In the genomic region with DNA sequence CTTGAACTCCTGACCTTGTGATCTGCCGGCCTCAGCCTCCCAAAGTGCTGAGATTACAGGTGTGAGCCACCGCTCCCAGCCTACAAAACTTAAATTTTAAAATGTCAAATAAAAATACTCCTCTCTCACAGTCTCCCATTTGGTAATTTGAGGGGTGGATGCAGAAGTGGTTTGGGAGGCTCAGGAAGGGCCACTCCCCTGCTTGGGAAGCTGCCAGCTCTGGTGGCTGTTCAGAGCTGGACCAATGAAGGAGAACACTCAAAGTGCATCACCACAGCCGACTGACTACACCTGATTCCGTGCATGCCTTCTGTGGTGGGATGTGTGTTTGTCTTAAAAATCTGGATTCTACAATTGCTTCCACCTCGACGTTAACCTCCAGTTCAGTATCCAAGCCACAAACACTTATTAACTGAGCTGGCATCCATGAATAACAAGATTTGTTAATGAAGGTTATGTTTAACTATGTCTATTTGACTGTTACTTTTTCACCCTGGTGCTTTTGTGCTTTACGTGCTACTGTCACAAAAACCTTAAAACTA, we compare ENCODE assay signal across 18 cellular contexts.
A peak's percentile ranks its signal among the peaks of the same experiment; 100 is the strongest.
DNase-seq lines count a peak whose midpoint lies in the region; ATAC-seq and TF ChIP-seq lines count a peak whose summit lies in the region.
"Had no signal": no experiment of that assay in that cellular context is flagged by ENCODE, and none has a peak within 500 bp of the region (broad histone marks: within the 10 kb centered on the region; RNA-seq: fewer than 3 reads in every experiment).

No MANE protein-coding gene starts in this region.

- intact Hi-C loops in prostate gland (cut with DNase I): no loop called here

- no peaks in the 10 kb centered on the region for H3K27me3 ChIP-seq in GM23338 (ENCODE audit: insufficient read depth)
- no peaks in the 10 kb centered on the region for H3K27me3 ChIP-seq in prostate gland (replicated peaks; ENCODE audit: insufficient read depth)
- no peaks in the 10 kb centered on the region for H3K27me3 ChIP-seq in SJCRH30
- H3K27me3 ChIP-seq: Peyer's patch had no signal

- no peaks in the 10 kb centered on the region for H3K9me3 ChIP-seq in prostate gland
- H3K9me3 ChIP-seq in SJCRH30 (replicated peaks): no peaks in the 10 kb centered on the region
- H3K9me3 ChIP-seq: Peyer's patch had no signal

- WGBS in prostate gland: 85% methylated on average over 7 of the region's 7 CpGs

- peaks cover 9% of the 10 kb centered on the region for H3K4me1 Mint-ChIP-seq in GM23338
- H3K4me1 Mint-ChIP-seq: B cell had no signal

- 0 out of 2 replicates have a peak, but pooled peaks cover 4% of the 10 kb centered on the region for H3K9me2 ChIP-seq in GM23338 (ENCODE audit: insufficient read depth)

- ATAC-seq in GM23338: no peak

- DNase-seq in ACHN (peak; percentile 25), GM23338 (ENCODE audit: low spot score) (no peak), astrocyte of the hippocampus (ENCODE audit: low read depth, low spot score) (peak; percentile 74), kidney tubule cell (ENCODE audit: low spot score) (peak; percentile 98), NCI-H524 treated with DMSO at 0.1 percent for 48 hours (lab: John Stamatoyannopoulos, UW) (no peak), prostate gland (ENCODE audit: low spot score) (no peak), SJCRH30 (no peak), hippocampal formation (lab: John Stamatoyannopoulos, UW) (no peak)
- DNase-seq: CD4-positive, CD25-positive, alpha-beta regulatory T cell; COR-L47; DND-41; Kasumi-1; NCI-H1694 treated with DMSO at 0.1 percent for 48 hours; NCI-H2107; NCI-H446 treated with DMSO at 0.1 percent for 48 hours; NCI-H82; Peyer's patch had no signal

- no peaks in the 10 kb centered on the region for H4K20me1 ChIP-seq in GM23338 (replicated peaks; ENCODE audit: insufficient read depth)

- H3K27me3 Mint-ChIP-seq in GM23338 (ENCODE audit: insufficient read depth, low read depth, poor library complexity): peaks cover 2% of the 10 kb centered on the region
- H3K27me3 Mint-ChIP-seq: B cell; CD4-positive, CD25-positive, alpha-beta regulatory T cell had no signal

- H3F3A ChIP-seq in GM23338 (replicated peaks; ENCODE audit: low read depth): no peaks in the 10 kb centered on the region

- no peak overlapping the region for H3K4me2 ChIP-seq in GM23338

- no peaks in the 10 kb centered on the region for H3K79me2 ChIP-seq in GM23338 (replicated peaks; ENCODE audit: insufficient read depth)

- H3K4me3 Mint-ChIP-seq in GM23338: no peak overlapping the region
- H3K4me3 Mint-ChIP-seq: B cell; CD4-positive, CD25-positive, alpha-beta regulatory T cell had no signal

- no peak for TF ChIP-seq POLR2A in prostate gland (IDR thresholded peaks at IDR 0.05)

- peak overlapping the region; percentile 71; the same call in 1 of the 2 replicates for H3K27ac Mint-ChIP-seq in GM23338
- H3K27ac Mint-ChIP-seq: B cell; CD4-positive, CD25-positive, alpha-beta regulatory T cell had no signal

- no peak overlapping the region for H2AFZ ChIP-seq in GM23338

- TF ChIP-seq CTCF in GM23338 (conservative IDR thresholded peaks at IDR 0.05; ENCODE audit: low read depth in 2 of 2) (no peak), prostate gland (IDR thresholded peaks at IDR 0.05) (no peak)

- H3K27ac ChIP-seq in GM23338 (ENCODE audit: low read depth) (no peak overlapping the region), prostate gland (no peak overlapping the region), SJCRH30 (no peak overlapping the region)
- H3K27ac ChIP-seq: Peyer's patch had no signal

- H3K4me3 ChIP-seq in GM23338 (no peak overlapping the region), prostate gland (no peak overlapping the region), SJCRH30 (no peak overlapping the region)
- H3K4me3 ChIP-seq: Peyer's patch had no signal

- peaks cover 6% of the 10 kb centered on the region for H3K9me3 Mint-ChIP-seq in GM23338

- in situ Hi-C loops in ACHN (cut with HindIII; ENCODE audit: low pct_ligation_motif_present, low pct_unique_long_range_greater_than_20kb, low sequenced_read_pairs): no loop called here

- peaks cover 5% of the 10 kb centered on the region; the same call in 2 of the 3 replicates for H3K36me3 Mint-ChIP-seq in GM23338 (ENCODE audit: low read depth)

- H3K4me1 ChIP-seq in GM23338 (ENCODE audit: insufficient read depth) (no peaks in the 10 kb centered on the region), prostate gland (replicated peaks) (no peaks in the 10 kb centered on the region), SJCRH30 (peaks cover 3% of the 10 kb centered on the region; the same call in 1 of the 2 replicates)
- H3K4me1 ChIP-seq: Peyer's patch had no signal

- H3K36me3 ChIP-seq in GM23338 (ENCODE audit: insufficient read depth): no peaks in the 10 kb centered on the region
- no peaks in the 10 kb centered on the region for H3K36me3 ChIP-seq in prostate gland
- H3K36me3 ChIP-seq in SJCRH30: no peaks in the 10 kb centered on the region
- H3K36me3 ChIP-seq: Peyer's patch had no signal

TF ChIP-seq in GM23338, 12 proteins besides CTCF, POLR2A, EP300 and RAD21:
- no peak for TF ChIP-seq POLR2AphosphoS5 (IDR thresholded peaks at IDR 0.05; ENCODE audit: low read depth)
- TF ChIP-seq EZH2phosphoT487 (IDR thresholded peaks at IDR 0.05; ENCODE audit: unreplicated experiment): no peak
- TF ChIP-seq, protein P1, sequence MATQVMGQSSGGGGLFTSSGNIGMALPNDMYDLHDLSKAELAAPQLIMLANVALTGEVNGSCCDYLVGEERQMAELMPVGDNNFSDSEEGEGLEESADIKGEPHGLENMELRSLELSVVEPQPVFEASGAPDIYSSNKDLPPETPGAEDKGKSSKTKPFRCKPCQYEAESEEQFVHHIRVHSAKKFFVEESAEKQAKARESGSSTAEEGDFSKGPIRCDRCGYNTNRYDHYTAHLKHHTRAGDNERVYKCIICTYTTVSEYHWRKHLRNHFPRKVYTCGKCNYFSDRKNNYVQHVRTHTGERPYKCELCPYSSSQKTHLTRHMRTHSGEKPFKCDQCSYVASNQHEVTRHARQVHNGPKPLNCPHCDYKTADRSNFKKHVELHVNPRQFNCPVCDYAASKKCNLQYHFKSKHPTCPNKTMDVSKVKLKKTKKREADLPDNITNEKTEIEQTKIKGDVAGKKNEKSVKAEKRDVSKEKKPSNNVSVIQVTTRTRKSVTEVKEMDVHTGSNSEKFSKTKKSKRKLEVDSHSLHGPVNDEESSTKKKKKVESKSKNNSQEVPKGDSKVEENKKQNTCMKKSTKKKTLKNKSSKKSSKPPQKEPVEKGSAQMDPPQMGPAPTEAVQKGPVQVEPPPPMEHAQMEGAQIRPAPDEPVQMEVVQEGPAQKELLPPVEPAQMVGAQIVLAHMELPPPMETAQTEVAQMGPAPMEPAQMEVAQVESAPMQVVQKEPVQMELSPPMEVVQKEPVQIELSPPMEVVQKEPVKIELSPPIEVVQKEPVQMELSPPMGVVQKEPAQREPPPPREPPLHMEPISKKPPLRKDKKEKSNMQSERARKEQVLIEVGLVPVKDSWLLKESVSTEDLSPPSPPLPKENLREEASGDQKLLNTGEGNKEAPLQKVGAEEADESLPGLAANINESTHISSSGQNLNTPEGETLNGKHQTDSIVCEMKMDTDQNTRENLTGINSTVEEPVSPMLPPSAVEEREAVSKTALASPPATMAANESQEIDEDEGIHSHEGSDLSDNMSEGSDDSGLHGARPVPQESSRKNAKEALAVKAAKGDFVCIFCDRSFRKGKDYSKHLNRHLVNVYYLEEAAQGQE (IDR thresholded peaks at IDR 0.05; ENCODE audit: unreplicated experiment): no peak
- no peak for TF ChIP-seq JUNB (IDR thresholded peaks at IDR 0.05; ENCODE audit: unreplicated experiment)
- TF ChIP-seq ZNF114 (CRISPR knock-in tag; IDR thresholded peaks at IDR 0.05): no peak
- TF ChIP-seq EZH2 (IDR thresholded peaks at IDR 0.05; ENCODE audit: low read depth, unreplicated experiment): no peak
TF ChIP-seq in GM23338: peak in this region for 0.

Comparison
In these comparisons a context has a peak if more than half of its experiments do, and no peak if none do; other contexts are left out.
1. DNase-seq: peak in ACHN (single experiment), astrocyte of the hippocampus (single experiment) and kidney tubule cell (single experiment); none in GM23338 (single experiment), NCI-H524 treated with DMSO at 0.1 percent for 48 hours (single experiment), prostate gland (single experiment), SJCRH30 (0 of 2) and hippocampal formation (0 of 2).